12 cellular contexts compared by ENCODE assay signal in genomic region chr2:72028996-72029395, GRCh38.
"Had no signal": no experiment of that assay in that cellular context is flagged by ENCODE, and none has a peak within 500 bp of the region (broad histone marks: within the 10 kb centered on the region; RNA-seq: fewer than 3 reads in every experiment).

No MANE protein-coding gene starts in this region.

- DNase-seq: activated CD4-positive, alpha-beta T cell treated with anti-CD3 and anti-CD28 coated beads for 1 hour; activated gamma-delta T cell; activated naive CD8-positive, alpha-beta T cell treated with anti-CD3 and anti-CD28 coated beads for 36 hours; brain microvascular endothelial cell; foreskin keratinocyte; left cardiac atrium; mammary epithelial cell; stimulated activated naive CD4-positive, alpha-beta T cell; T1000; testis had no signal

- H3K36me3 Mint-ChIP-seq: activated naive CD8-positive, alpha-beta T cell treated with anti-CD3 and anti-CD28 coated beads for 36 hours; natural killer cell treated with Interleukin-12 subunit alpha and Interleukin-12 subunit beta and Interleukin-15 and Interleukin-18, amount 100 ng/mL, for 72 hours had no signal

- H3K27ac Mint-ChIP-seq: activated CD4-positive, alpha-beta memory T cell treated with anti-CD3 and anti-CD28 coated beads, Interleukin-2, amount 10 ng/mL, durations not matched to agents 7 days and 5 days; activated naive CD8-positive, alpha-beta T cell treated with anti-CD3 and anti-CD28 coated beads for 36 hours; natural killer cell treated with Interleukin-12 subunit alpha and Interleukin-12 subunit beta and Interleukin-15 and Interleukin-18, amount 100 ng/mL, for 72 hours had no signal

- H3K9me3 Mint-ChIP-seq: activated CD4-positive, alpha-beta memory T cell treated with anti-CD3 and anti-CD28 coated beads, Interleukin-2, amount 10 ng/mL, durations not matched to agents 7 days and 5 days; activated naive CD8-positive, alpha-beta T cell treated with anti-CD3 and anti-CD28 coated beads for 36 hours; natural killer cell treated with Interleukin-12 subunit alpha and Interleukin-12 subunit beta and Interleukin-15 and Interleukin-18, amount 100 ng/mL, for 72 hours had no signal

- H3K4me1 Mint-ChIP-seq: activated CD4-positive, alpha-beta memory T cell treated with anti-CD3 and anti-CD28 coated beads, Interleukin-2, amount 10 ng/mL, durations not matched to agents 7 days and 5 days; activated naive CD8-positive, alpha-beta T cell treated with anti-CD3 and anti-CD28 coated beads for 36 hours had no signal

- ATAC-seq: foreskin keratinocyte, left cardiac atrium had no signal

- H3K4me3 Mint-ChIP-seq: activated CD4-positive, alpha-beta memory T cell treated with anti-CD3 and anti-CD28 coated beads, Interleukin-2, amount 10 ng/mL, durations not matched to agents 7 days and 5 days; activated naive CD8-positive, alpha-beta T cell treated with anti-CD3 and anti-CD28 coated beads for 36 hours; natural killer cell treated with Interleukin-12 subunit alpha and Interleukin-12 subunit beta and Interleukin-15 and Interleukin-18, amount 100 ng/mL, for 72 hours had no signal

- H3K27me3 Mint-ChIP-seq: activated CD4-positive, alpha-beta memory T cell treated with anti-CD3 and anti-CD28 coated beads, Interleukin-2, amount 10 ng/mL, durations not matched to agents 7 days and 5 days; activated naive CD8-positive, alpha-beta T cell treated with anti-CD3 and anti-CD28 coated beads for 36 hours had no signal
